ENCODE assay signal across 3 cellular contexts in the genomic region with DNA sequence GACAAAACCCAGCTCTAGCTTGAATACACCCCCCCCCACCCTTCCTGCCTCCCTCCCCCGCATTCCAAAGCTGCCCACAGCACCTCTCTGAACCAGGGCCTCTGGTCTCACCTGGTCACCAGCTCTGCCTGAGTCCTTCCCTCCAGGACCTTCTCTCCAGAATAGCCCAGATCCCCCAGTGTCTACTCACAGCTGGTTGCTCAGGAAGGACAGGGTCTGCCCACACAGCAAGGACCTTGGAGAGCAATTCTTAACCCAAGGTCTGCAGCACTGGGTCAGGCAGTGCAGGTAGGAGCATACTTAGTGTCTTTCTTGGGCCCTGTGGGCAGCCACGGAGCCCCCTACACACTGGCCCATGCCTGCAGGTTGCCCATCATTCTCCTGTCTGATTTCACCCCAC.
TF ChIP-seq lines count a peak whose summit lies in the region.

No MANE protein-coding gene starts in this region.

TF ChIP-seq in A549, 52 proteins besides CTCF, POLR2A, EP300 and RAD21:
- TF ChIP-seq, protein P1, sequence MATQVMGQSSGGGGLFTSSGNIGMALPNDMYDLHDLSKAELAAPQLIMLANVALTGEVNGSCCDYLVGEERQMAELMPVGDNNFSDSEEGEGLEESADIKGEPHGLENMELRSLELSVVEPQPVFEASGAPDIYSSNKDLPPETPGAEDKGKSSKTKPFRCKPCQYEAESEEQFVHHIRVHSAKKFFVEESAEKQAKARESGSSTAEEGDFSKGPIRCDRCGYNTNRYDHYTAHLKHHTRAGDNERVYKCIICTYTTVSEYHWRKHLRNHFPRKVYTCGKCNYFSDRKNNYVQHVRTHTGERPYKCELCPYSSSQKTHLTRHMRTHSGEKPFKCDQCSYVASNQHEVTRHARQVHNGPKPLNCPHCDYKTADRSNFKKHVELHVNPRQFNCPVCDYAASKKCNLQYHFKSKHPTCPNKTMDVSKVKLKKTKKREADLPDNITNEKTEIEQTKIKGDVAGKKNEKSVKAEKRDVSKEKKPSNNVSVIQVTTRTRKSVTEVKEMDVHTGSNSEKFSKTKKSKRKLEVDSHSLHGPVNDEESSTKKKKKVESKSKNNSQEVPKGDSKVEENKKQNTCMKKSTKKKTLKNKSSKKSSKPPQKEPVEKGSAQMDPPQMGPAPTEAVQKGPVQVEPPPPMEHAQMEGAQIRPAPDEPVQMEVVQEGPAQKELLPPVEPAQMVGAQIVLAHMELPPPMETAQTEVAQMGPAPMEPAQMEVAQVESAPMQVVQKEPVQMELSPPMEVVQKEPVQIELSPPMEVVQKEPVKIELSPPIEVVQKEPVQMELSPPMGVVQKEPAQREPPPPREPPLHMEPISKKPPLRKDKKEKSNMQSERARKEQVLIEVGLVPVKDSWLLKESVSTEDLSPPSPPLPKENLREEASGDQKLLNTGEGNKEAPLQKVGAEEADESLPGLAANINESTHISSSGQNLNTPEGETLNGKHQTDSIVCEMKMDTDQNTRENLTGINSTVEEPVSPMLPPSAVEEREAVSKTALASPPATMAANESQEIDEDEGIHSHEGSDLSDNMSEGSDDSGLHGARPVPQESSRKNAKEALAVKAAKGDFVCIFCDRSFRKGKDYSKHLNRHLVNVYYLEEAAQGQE (IDR thresholded peaks at IDR 0.05) = 0 out of 2 replicates have a peak, but pooled peaks have one; percentile 44
- no peak for TF ChIP-seq CHD4 (IDR thresholded peaks at IDR 0.05; ENCODE audit: borderline replicate concordance)
- TF ChIP-seq NPAS2 (CRISPR knock-in tag; IDR thresholded peaks at IDR 0.05; ENCODE audit: borderline replicate concordance) = no peak
- TF ChIP-seq HDAC2 (IDR thresholded peaks at IDR 0.05) = no peak
- TF ChIP-seq NR3C1 (IDR thresholded peaks at IDR 0.05) = no peak
- no peak for TF ChIP-seq ZNF302 (CRISPR knock-in tag; IDR thresholded peaks at IDR 0.05)

TF ChIP-seq in GM23338, 12 proteins besides CTCF, POLR2A, EP300 and RAD21:
- TF ChIP-seq, protein P1 (IDR thresholded peaks at IDR 0.05; ENCODE audit: unreplicated experiment) = peak; percentile 55
- TF ChIP-seq CREB1 (CRISPR knock-in tag; IDR thresholded peaks at IDR 0.05; ENCODE audit: low read depth) (no peak), POLR2AphosphoS5 (IDR thresholded peaks at IDR 0.05; ENCODE audit: low read depth) (no peak), NANOG (IDR thresholded peaks at IDR 0.05; ENCODE audit: borderline replicate concordance) (no peak)
TF ChIP-seq in GM23338: peak in this region for 1.

TF ChIP-seq in SK-N-SH treated with all-trans-retinoic acid at 6 μM for 48 hours, 23 proteins besides CTCF, POLR2A, EP300 and RAD21 (continued from another document):
- TF ChIP-seq, protein P2, sequence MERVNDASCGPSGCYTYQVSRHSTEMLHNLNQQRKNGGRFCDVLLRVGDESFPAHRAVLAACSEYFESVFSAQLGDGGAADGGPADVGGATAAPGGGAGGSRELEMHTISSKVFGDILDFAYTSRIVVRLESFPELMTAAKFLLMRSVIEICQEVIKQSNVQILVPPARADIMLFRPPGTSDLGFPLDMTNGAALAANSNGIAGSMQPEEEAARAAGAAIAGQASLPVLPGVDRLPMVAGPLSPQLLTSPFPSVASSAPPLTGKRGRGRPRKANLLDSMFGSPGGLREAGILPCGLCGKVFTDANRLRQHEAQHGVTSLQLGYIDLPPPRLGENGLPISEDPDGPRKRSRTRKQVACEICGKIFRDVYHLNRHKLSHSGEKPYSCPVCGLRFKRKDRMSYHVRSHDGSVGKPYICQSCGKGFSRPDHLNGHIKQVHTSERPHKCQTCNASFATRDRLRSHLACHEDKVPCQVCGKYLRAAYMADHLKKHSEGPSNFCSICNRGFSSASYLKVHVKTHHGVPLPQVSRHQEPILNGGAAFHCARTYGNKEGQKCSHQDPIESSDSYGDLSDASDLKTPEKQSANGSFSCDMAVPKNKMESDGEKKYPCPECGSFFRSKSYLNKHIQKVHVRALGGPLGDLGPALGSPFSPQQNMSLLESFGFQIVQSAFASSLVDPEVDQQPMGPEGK (CRISPR knock-in tag; IDR thresholded peaks at IDR 0.05; ENCODE audit: borderline replicate concordance) = no peak
- TF ChIP-seq SNAI2 (CRISPR knock-in tag; IDR thresholded peaks at IDR 0.05) (no peak), ISL1 (CRISPR knock-in tag; IDR thresholded peaks at IDR 0.05) (no peak), PPARA (CRISPR knock-in tag; IDR thresholded peaks at IDR 0.05; ENCODE audit: borderline replicate concordance) (no peak), TOX (CRISPR knock-in tag; IDR thresholded peaks at IDR 0.05; ENCODE audit: borderline replicate concordance) (no peak), TCF4 (CRISPR knock-in tag; IDR thresholded peaks at IDR 0.05; ENCODE audit: borderline replicate concordance) (no peak)
TF ChIP-seq in SK-N-SH treated with all-trans-retinoic acid at 6 μM for 48 hours: peak in this region for 0.
